Comparison of ENCODE assay signal across 1 cellular context in the genomic region with DNA sequence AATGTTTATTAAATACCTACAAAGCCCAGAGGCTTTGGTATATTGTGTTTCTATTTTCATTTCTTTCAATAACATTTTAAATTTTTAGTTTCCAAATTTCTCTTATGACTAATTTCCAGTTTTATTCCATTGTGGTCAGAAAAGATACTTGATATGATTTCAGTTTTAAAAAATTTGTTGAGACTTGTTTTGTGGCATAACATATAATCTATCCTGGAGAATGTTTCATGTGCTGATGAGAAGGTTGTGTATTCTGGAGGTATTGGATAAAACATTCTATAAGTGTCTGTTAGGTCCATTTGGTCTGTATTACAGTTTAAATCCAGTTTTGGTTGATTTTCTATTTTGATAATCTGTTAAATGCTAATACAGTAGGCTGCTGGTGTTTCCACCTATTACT.
TF ChIP-seq lines count a peak whose summit lies in the region.

No MANE protein-coding gene starts in this region.

TF ChIP-seq in GM12878, 131 proteins besides CTCF, POLR2A, EP300 and RAD21:
- TF ChIP-seq KDM1A (IDR thresholded peaks at IDR 0.05; ENCODE audit: borderline replicate concordance) (no peak), IRF5 (IDR thresholded peaks at IDR 0.05; ENCODE audit: borderline replicate concordance) (no peak), JUNB (IDR thresholded peaks at IDR 0.05) (no peak), MEF2A (IDR thresholded peaks at IDR 0.05; ENCODE audit: insufficient read depth, low read depth, low read length) (no peak), CBFB (IDR thresholded peaks at IDR 0.05; ENCODE audit: low read depth) (no peak), SMAD1 (IDR thresholded peaks at IDR 0.05; ENCODE audit: low read depth, partially characterized antibody) (no peak), JUND (IDR thresholded peaks at IDR 0.05; ENCODE audit: low read depth, low read length) (no peak), GATAD2B (conservative IDR thresholded peaks at IDR 0.05; ENCODE audit: low read depth) (no peak), E2F4 (IDR thresholded peaks at IDR 0.05; ENCODE audit: low read depth, low read length) (no peak), CEBPB (IDR thresholded peaks at IDR 0.05; ENCODE audit: borderline replicate concordance in 1 of 2, low read depth in 2 of 2, low read length in 2 of 2) (no peak), YBX1 (IDR thresholded peaks at IDR 0.05) (no peak), ZNF217 (IDR thresholded peaks at IDR 0.05) (no peak), NRF1 (conservative IDR thresholded peaks at IDR 0.05; ENCODE audit: low read depth, low read length) (no peak)
- TF ChIP-seq, protein P1, sequence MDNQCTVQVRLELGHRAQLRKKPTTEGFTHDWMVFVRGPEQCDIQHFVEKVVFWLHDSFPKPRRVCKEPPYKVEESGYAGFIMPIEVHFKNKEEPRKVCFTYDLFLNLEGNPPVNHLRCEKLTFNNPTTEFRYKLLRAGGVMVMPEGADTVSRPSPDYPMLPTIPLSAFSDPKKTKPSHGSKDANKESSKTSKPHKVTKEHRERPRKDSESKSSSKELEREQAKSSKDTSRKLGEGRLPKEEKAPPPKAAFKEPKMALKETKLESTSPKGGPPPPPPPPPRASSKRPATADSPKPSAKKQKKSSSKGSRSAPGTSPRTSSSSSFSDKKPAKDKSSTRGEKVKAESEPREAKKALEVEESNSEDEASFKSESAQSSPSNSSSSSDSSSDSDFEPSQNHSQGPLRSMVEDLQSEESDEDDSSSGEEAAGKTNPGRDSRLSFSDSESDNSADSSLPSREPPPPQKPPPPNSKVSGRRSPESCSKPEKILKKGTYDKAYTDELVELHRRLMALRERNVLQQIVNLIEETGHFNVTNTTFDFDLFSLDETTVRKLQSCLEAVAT (IDR thresholded peaks at IDR 0.05): no peak
